8 cellular contexts compared by ENCODE assay signal in genomic region chr1:100353073-100353801, GRCh38. TPM values are rescaled to one million over a fixed set of nuclear protein-coding genes. Genes with fewer than 3 reads are reported as not detected.
DNase-seq lines count a peak whose midpoint lies in the region; ATAC-seq, FAIRE-seq and TF ChIP-seq lines count a peak whose summit lies in the region.

No MANE protein-coding gene starts in this region.

- no peak for TF ChIP-seq POLR2A in GM12892 (IDR thresholded peaks at IDR 0.05; ENCODE audit: low read depth, low read length)
- no peak for TF ChIP-seq POLR2A in vagina (IDR thresholded peaks at IDR 0.05)

- H3K27me3 ChIP-seq in fibroblast of lung (ENCODE audit: control insufficient read depth, insufficient read depth, low read length) (no peaks in the 10 kb centered on the region), vagina (no peaks in the 10 kb centered on the region)

- H3K4me2 ChIP-seq in fibroblast of lung (ENCODE audit: extremely low read depth, insufficient read depth, low read length) = peak overlapping the region; percentile 94

- H4K20me1 ChIP-seq in fibroblast of lung (ENCODE audit: control insufficient read depth, extremely low read depth, insufficient read depth, low read length) = no peaks in the 10 kb centered on the region

- H3K36me3 Mint-ChIP-seq in activated T-cell treated with anti-CD3 and anti-CD28 coated beads, Interleukin-2, amount 50 U/mL, for 24 hours (ENCODE audit: low read depth) = peaks cover 51% of the 10 kb centered on the region
- peaks cover 13% of the 10 kb centered on the region for H3K36me3 Mint-ChIP-seq in nephron progenitor cell (ENCODE audit: low read depth)

- H3K27ac ChIP-seq in fibroblast of lung (ENCODE audit: insufficient read depth, low read length) (peak overlapping the region; percentile 73), vagina (peak overlapping the region; percentile 93)

- TF ChIP-seq CTCF in fibroblast of lung (conservative IDR thresholded peaks at IDR 0.05 in 1 of 2, IDR thresholded peaks at IDR 0.05 in 1 of 2; ENCODE audit: low read depth in 1 of 2, low read length in 2 of 2) (no peak), nephron progenitor cell (IDR thresholded peaks at IDR 0.05) (no peak), vagina (IDR thresholded peaks at IDR 0.05) (no peak)

- H3K9me3 Mint-ChIP-seq in activated T-cell treated with anti-CD3 and anti-CD28 coated beads, Interleukin-2, amount 50 U/mL, for 24 hours = no peaks in the 10 kb centered on the region
- H3K9me3 Mint-ChIP-seq in nephron progenitor cell = no peaks in the 10 kb centered on the region

- H3K9ac ChIP-seq in fibroblast of lung (ENCODE audit: insufficient read depth, low read length) = peak overlapping the region; percentile 66

- peak; percentile 32 for ATAC-seq in HG02571 (IDR thresholded peaks at IDR 0.05; ENCODE audit: unreplicated experiment)

- H3K36me3 ChIP-seq in fibroblast of lung (ENCODE audit: control insufficient read depth, insufficient read depth, low read length) (no peaks in the 10 kb centered on the region), vagina (no peaks in the 10 kb centered on the region)

- H3K9me3 ChIP-seq in fibroblast of lung (ENCODE audit: control insufficient read depth, insufficient read depth, low read depth, low read length) (no peaks in the 10 kb centered on the region), vagina (no peaks in the 10 kb centered on the region)

- DNase-seq in GM12892 (ENCODE audit: insufficient read length) = no peak
- DNase-seq in NCI-H526 (lab: John Stamatoyannopoulos, UW) = peak; percentile 11 to 62
- DNase-seq in activated T-cell treated with anti-CD3 and anti-CD28 coated beads, Interleukin-2, amount 50 U/mL, for 24 hours = peak; percentile 69
- DNase-seq in fibroblast of lung (ENCODE audit: low read depth in 2 of 2) = peak; percentile 6 to 9
- DNase-seq in nephron progenitor cell = peak; percentile 62
- no peak for DNase-seq in vagina (ENCODE audit: extremely low spot score in 2 of 2)
- no peak for DNase-seq in NCI-H2196 (lab: John Stamatoyannopoulos, UW; ENCODE audit: unreplicated experiment)

- no peaks in the 10 kb centered on the region for H3K79me2 ChIP-seq in fibroblast of lung (ENCODE audit: control insufficient read depth, insufficient read depth, low read length)

- peak overlapping the region; percentile 95 for H3K27ac Mint-ChIP-seq in activated T-cell treated with anti-CD3 and anti-CD28 coated beads, Interleukin-2, amount 50 U/mL, for 24 hours
- peak overlapping the region; percentile 98 for H3K27ac Mint-ChIP-seq in nephron progenitor cell

- peaks cover 53% of the 10 kb centered on the region for H3K4me1 Mint-ChIP-seq in activated T-cell treated with anti-CD3 and anti-CD28 coated beads, Interleukin-2, amount 50 U/mL, for 24 hours (ENCODE audit: low read depth)
- peaks cover 41% of the 10 kb centered on the region for H3K4me1 Mint-ChIP-seq in nephron progenitor cell

- peak overlapping the region; percentile 98 for H3K4me3 Mint-ChIP-seq in activated T-cell treated with anti-CD3 and anti-CD28 coated beads, Interleukin-2, amount 50 U/mL, for 24 hours
- H3K4me3 Mint-ChIP-seq in nephron progenitor cell = peak overlapping the region; percentile 92

- H2AFZ ChIP-seq in fibroblast of lung (ENCODE audit: low read length) = peak overlapping the region; percentile 92

- FAIRE-seq in GM12892 (lab: Jason Lieb, UNC) = peak; percentile 44

- H3K4me3 ChIP-seq in fibroblast of lung (replicated peaks in 1 of 4; ENCODE audit: control extremely low read depth in 1 of 4, insufficient read depth in 1 of 4, low read depth in 3 of 4, low read length in 4 of 4) (peak overlapping the region; percentile 79 to 93 (median 90)), vagina (peak overlapping the region; percentile 79 to 99)

- intact Hi-C loops in vagina (cut with DNase I) = no loop called here

- H3K27me3 Mint-ChIP-seq in activated T-cell treated with anti-CD3 and anti-CD28 coated beads, Interleukin-2, amount 50 U/mL, for 24 hours = no peaks in the 10 kb centered on the region
- H3K27me3 Mint-ChIP-seq in nephron progenitor cell (ENCODE audit: low read depth, poor library complexity) = no peaks in the 10 kb centered on the region

- peaks cover 5% of the 10 kb centered on the region for H3K4me1 ChIP-seq in fibroblast of lung (ENCODE audit: control insufficient read depth, extremely low read depth, insufficient read depth, low read length)
- H3K4me1 ChIP-seq in vagina = peaks cover 44% of the 10 kb centered on the region

RNA-seq across cellular contexts. Expression of gene CDC14A, which starts 0.9 kb away (rescaled TPM):
- polyA plus RNA-seq in GM12892 (2012; ENCODE audit: missing spikeins) = 4.0 TPM
- total RNA-seq in fibroblast of lung (3.3 and 3.5 TPM in 2 replicates), vagina (14.5 TPM)
- 1.4 and 2.5 TPM in 2 replicates for polyA plus RNA-seq in fibroblast of lung
- 0.51 and 1.2 TPM in 2 replicates for polyA plus RNA-seq in fibroblast of lung (2012)
- polyA minus RNA-seq in fibroblast of lung (ENCODE audit: low replicate concordance) = 0.37 and 1.1 TPM in 2 replicates

Comparison
In these comparisons a context has a peak if more than half of its experiments do, and no peak if none do; other contexts are left out.
1. DNase-seq: peak in NCI-H526 (2 of 2), activated T-cell treated with anti-CD3 and anti-CD28 coated beads, Interleukin-2, amount 50 U/mL, for 24 hours (single experiment), fibroblast of lung (2 of 2) and nephron progenitor cell (single experiment); none in GM12892 (single experiment), vagina (0 of 2) and NCI-H2196 (single experiment).